ENCODE assay signal across 9 cellular contexts in the genomic region with DNA sequence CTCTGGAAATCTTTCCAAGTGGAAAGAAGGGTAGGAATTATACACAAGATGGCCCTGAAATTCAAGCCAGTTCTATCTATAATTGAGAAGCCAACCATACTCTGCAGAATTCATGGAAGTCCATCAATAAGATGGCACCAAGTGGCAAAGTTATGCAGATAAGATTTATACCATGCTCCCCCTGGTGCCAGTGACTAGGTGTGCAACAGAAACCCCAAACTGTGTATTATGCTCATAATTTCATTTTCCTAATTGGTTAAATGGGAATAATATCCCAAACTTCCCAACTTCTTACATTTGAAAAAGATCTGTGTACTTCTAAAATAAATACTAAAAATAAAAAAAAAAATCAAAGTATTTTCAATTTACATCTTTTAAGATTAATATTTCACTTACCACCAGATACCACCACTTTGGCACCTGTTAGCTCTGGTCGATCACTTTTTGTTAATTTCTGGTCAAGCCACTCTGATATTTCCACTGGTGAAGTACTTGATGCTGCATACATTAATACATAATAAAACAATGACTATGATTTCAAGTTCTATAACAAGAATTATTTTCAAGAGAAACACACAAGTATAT. TPM values are rescaled to one million over a fixed set of nuclear protein-coding genes. Genes with fewer than 3 reads are reported as not detected.
DNase-seq lines count a peak whose midpoint lies in the region; ATAC-seq, FAIRE-seq and TF ChIP-seq lines count a peak whose summit lies in the region.
"Had no signal": no experiment of that assay in that cellular context is flagged by ENCODE, and none has a peak within 500 bp of the region (broad histone marks: within the 10 kb centered on the region; RNA-seq: fewer than 3 reads in every experiment).

No MANE protein-coding gene starts in this region.

- DNase-seq in epithelial cell of proximal tubule (ENCODE audit: low read depth) = no peak
- no peak for DNase-seq in activated effector memory CD4-positive, alpha-beta T cell treated with anti-CD3 and anti-CD28 coated beads, Interleukin-2, amount 50 U/mL, for 16 hours
- no peak for DNase-seq in amniotic stem cell (lab: John Stamatoyannopoulos, UW)

- peak; percentile 21 for FAIRE-seq in G401.6 (lab: Jason Lieb, UNC)
- FAIRE-seq: frontal cortex had no signal

- H3K27me3 ChIP-seq in OCI-LY1 (ENCODE audit: insufficient read depth, low read length) = no peaks in the 10 kb centered on the region

- no peaks in the 10 kb centered on the region for H3K79me2 ChIP-seq in OCI-LY1 (ENCODE audit: insufficient read depth, low read length)

- H3F3A ChIP-seq in OCI-LY1 (ENCODE audit: insufficient read depth, low read length) = no peaks in the 10 kb centered on the region

- H3K4me3 ChIP-seq in OCI-LY1 (ENCODE audit: low read depth, low read length, poor library complexity, severe bottlenecking) = no peak overlapping the region
- H3K4me3 ChIP-seq in epithelial cell of proximal tubule (ENCODE audit: low read depth, low read length) = no peak overlapping the region

- H3K27ac ChIP-seq in 22Rv1 (no peak overlapping the region), OCI-LY1 (ENCODE audit: low read depth, low read length, poor library complexity, severe bottlenecking) (no peak overlapping the region)

- H3K9me2 ChIP-seq in OCI-LY1 (ENCODE audit: low read depth, low read length) = no peaks in the 10 kb centered on the region

- H3K9ac ChIP-seq in OCI-LY1 (ENCODE audit: low read length) = no peak overlapping the region

- H3K9me3 ChIP-seq in OCI-LY1 (ENCODE audit: low read length) = no peaks in the 10 kb centered on the region

- H3K4me1 ChIP-seq in OCI-LY1 (ENCODE audit: insufficient read depth, low read length, severe bottlenecking) = peaks cover 14% of the 10 kb centered on the region

- peak; percentile 62 for TF ChIP-seq CTCF in 22Rv1 (IDR thresholded peaks at IDR 0.05)
- TF ChIP-seq CTCF in OCI-LY1 (IDR thresholded peaks at IDR 0.05; ENCODE audit: low read length) = peak; percentile 41
- peak; percentile 69 for TF ChIP-seq CTCF in epithelial cell of proximal tubule (conservative IDR thresholded peaks at IDR 0.05; ENCODE audit: low read depth, low read length)

- ATAC-seq in GM18519 (IDR thresholded peaks at IDR 0.05; ENCODE audit: low FRiP score, unreplicated experiment) (no peak), HG03025 (IDR thresholded peaks at IDR 0.05; ENCODE audit: low FRiP score, unreplicated experiment) (no peak)

- H3K36me3 ChIP-seq in OCI-LY1 (ENCODE audit: insufficient read depth, low read length) = peaks cover 70% of the 10 kb centered on the region

- H2AFZ ChIP-seq in OCI-LY1 (ENCODE audit: low read length) = no peak overlapping the region

- no peak overlapping the region for H3K4me2 ChIP-seq in OCI-LY1 (ENCODE audit: low read length)

- H4K20me1 ChIP-seq in OCI-LY1 (ENCODE audit: insufficient read depth, low read length) = no peaks in the 10 kb centered on the region

RNA-seq across cellular contexts. Expression of a gene that starts 25.9 kb away (rescaled TPM):
- total RNA-seq in epithelial cell of proximal tubule = 112 and 117 TPM in 2 replicates

RNA-seq across cellular contexts. Expression of a gene that starts 51.2 kb away (rescaled TPM):
- 0.58 and 0.69 TPM in 2 replicates for total RNA-seq in epithelial cell of proximal tubule
- total RNA-seq: frontal cortex had no signal
